Comparison of ENCODE assay signal across 11 cellular contexts in genomic region chr2:20025065-20025786, GRCh38. TPM values are rescaled to one million over a fixed set of nuclear protein-coding genes. Genes with fewer than 3 reads are reported as not detected.
"Had no signal": no experiment of that assay in that cellular context is flagged by ENCODE, and none has a peak within 500 bp of the region (broad histone marks: within the 10 kb centered on the region; RNA-seq: fewer than 3 reads in every experiment).

No MANE protein-coding gene starts in this region.

- H3K4me1 ChIP-seq: adrenal gland, uterus had no signal

- ATAC-seq: activated CD4-positive, CD25-positive, alpha-beta regulatory T cell treated with anti-CD3 and anti-CD28 coated beads, Interleukin-2, amount 50 U/mL, for 24 hours; mucosa of descending colon; naive thymus-derived CD8-positive, alpha-beta T cell had no signal

- H3K4me3 Mint-ChIP-seq: brain; dendritic cell treated with granulocyte-macrophage colony-stimulating factor and Interleukin-4, amounts not matched to agents 40 ng/mL and 50 ng/mL, for 4 days; naive thymus-derived CD8-positive, alpha-beta T cell had no signal

- H3K4me2 ChIP-seq: smooth muscle cell had no signal

- H3K27me3 ChIP-seq: adrenal gland, right atrium auricular region, uterus had no signal

- H3K27ac Mint-ChIP-seq: brain; dendritic cell treated with granulocyte-macrophage colony-stimulating factor and Interleukin-4, amounts not matched to agents 40 ng/mL and 50 ng/mL, for 4 days; naive thymus-derived CD8-positive, alpha-beta T cell had no signal

- H3K27me3 Mint-ChIP-seq: brain; dendritic cell treated with granulocyte-macrophage colony-stimulating factor and Interleukin-4, amounts not matched to agents 40 ng/mL and 50 ng/mL, for 4 days; naive thymus-derived CD8-positive, alpha-beta T cell had no signal

- H3K36me3 ChIP-seq: uterus had no signal

- H3K4me1 Mint-ChIP-seq: brain had no signal

- H3K9me3 ChIP-seq: adrenal gland had no signal

- H3K4me3 ChIP-seq: adrenal gland, mucosa of descending colon, right atrium auricular region, smooth muscle cell, uterus had no signal

- H3K27ac ChIP-seq: adrenal gland, right atrium auricular region, uterus had no signal

- DNase-seq: activated naive CD4-positive, alpha-beta T cell treated with anti-CD3 and anti-CD28 coated beads, Interleukin-2, amount 50 U/mL, for 16 hours; glutamatergic neuron; mucosa of descending colon; naive thymus-derived CD8-positive, alpha-beta T cell; uterus had no signal

RNA-seq across cellular contexts. Expression of gene MATN3, which starts 12.8 kb away (rescaled TPM):
- total RNA-seq: naive thymus-derived CD8-positive, alpha-beta T cell; right atrium auricular region had no signal
- polyA plus RNA-seq: naive thymus-derived CD8-positive, alpha-beta T cell had no signal
